Comparison of ENCODE assay signal across 8 cellular contexts in the genomic region with DNA sequence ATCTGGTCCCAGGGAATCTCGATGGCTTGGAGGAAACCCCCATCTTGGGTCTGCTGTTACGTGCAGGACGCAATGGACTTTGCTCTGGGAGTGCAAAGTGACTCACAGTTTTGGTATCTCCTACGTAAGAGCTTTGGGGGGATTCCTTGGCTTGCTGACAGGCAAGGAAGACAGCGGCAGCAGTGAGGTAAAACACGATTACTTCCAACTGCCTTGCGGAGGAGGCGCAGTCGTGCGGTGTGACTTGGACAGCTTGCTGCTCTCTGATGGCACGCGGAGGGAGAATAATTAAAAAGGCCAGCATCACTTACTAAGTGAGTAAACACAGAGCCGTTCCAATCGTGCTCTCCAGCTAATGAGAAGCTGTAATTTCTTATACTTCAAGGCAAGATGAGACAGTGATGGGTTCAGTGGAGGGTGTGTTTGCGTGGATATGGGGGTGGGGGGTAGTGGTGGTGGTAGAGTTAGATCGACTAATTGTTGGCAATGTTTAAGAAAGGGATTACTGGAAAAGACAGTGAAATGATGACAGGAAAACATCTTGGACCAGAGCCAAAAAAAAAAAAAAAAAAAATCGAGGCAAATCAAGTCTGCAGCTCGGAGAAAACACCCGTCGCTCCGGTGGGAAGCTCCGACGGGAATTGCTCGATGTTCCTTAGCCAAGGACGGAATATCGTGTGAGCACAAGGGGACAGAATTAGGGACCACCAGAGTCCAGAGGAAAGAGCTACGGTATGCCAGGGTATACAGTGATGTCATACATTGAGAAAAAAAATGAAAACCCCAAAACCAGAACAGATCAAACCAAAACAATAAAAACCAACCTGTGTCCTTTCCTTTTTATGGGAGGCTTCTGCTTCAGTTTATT.
DNase-seq lines count a peak whose midpoint lies in the region; ATAC-seq, FAIRE-seq and TF ChIP-seq lines count a peak whose summit lies in the region.

No MANE protein-coding gene starts in this region.

- peaks cover 1% of the 10 kb centered on the region; the same call in 1 of the 2 replicates for H3K27me3 ChIP-seq in H7 (ENCODE audit: control insufficient read depth, insufficient read depth, low read length)

- peak overlapping the region; percentile 48 for H3K4me3 ChIP-seq in fibroblast of pulmonary artery (replicated peaks; ENCODE audit: low read depth, low read length)
- no peak overlapping the region for H3K4me3 ChIP-seq in H7 (ENCODE audit: insufficient read depth, low read depth, low read length)

- DNase-seq in D721Med (ENCODE audit: insufficient read length, low spot score) (no peak), NCI-H524 (lab: John Stamatoyannopoulos, UW) (peak; percentile 57 to 78), fibroblast of pulmonary artery (ENCODE audit: low read depth) (peak; percentile 99), omental fat pad (ENCODE audit: low spot score) (peak; percentile 33), NAMALWA (ENCODE audit: low spot score) (no peak), SKM-1 treated with dmso at 0.1 percent for 144 hours (lab: John Stamatoyannopoulos, UW; ENCODE audit: unreplicated experiment) (no peak), H7 (no peak)

- H3K36me3 ChIP-seq in H7 (replicated peaks; ENCODE audit: control insufficient read depth, insufficient read depth, low read length), result no peaks in the 10 kb centered on the region

- TF ChIP-seq CTCF in D721Med (IDR thresholded peaks at IDR 0.05; ENCODE audit: insufficient read depth, missing control alignments), result peak; percentile 12
- no peak for TF ChIP-seq CTCF in fibroblast of pulmonary artery (IDR thresholded peaks at IDR 0.05; ENCODE audit: low read length, missing control alignments)
- no peak for TF ChIP-seq CTCF in omental fat pad (IDR thresholded peaks at IDR 0.05)

- FAIRE-seq in D721Med (lab: Jason Lieb, UNC), result no peak

- peak; percentile 78 for ATAC-seq in omental fat pad (ENCODE audit: low FRiP score)
- no peak for ATAC-seq in HG03095 (IDR thresholded peaks at IDR 0.05; ENCODE audit: unreplicated experiment)

Comparison
In these comparisons a context has a peak if more than half of its experiments do, and no peak if none do; other contexts are left out.
1. DNase-seq: peak in NCI-H524 (2 of 2), fibroblast of pulmonary artery (single experiment) and omental fat pad (single experiment); none in D721Med (single experiment), NAMALWA (single experiment), SKM-1 treated with dmso at 0.1 percent for 144 hours (single experiment) and H7 (single experiment).